In the genomic region with DNA sequence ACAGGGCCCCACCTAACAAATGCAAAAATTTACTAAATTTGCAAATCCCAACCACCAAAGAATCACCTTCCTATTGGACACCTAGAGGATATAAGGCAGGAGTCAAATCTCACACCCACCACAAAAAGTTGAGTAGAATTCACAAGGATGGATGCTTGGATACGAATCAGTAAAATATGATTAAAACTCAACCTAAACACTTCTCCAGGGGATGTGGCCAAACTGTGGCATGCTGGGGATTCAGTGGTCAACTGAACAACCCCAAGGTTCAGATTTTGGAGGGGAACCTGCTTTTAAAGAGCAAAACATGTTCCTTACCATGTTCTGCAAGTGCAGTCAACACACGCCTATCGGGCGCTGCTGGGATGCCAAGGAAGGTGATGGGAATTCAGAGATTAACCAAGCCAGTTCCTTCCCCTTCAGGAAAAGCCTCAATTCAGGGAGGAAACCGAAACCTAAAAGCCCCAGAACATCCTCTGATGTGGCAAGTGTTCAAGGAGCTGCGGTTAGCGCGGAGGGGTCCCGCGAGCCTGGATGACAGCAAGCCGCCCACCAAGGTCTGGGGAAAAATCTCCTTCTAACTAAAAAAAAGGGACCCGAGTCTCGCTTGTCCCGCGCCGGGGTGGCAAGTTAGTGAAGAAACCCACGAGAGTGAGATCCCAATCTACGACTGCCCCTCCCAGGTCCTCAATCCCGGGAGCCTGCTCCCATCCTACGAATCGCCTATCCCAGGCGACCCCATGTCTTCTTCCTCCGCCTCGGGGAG, we compare ENCODE assay signal across 8 cellular contexts. TPM values are rescaled to one million over a fixed set of nuclear protein-coding genes. Genes with fewer than 3 reads are reported as not detected.
A peak's percentile ranks its signal among the peaks of the same experiment; 100 is the strongest.
DNase-seq lines count a peak whose midpoint lies in the region; TF ChIP-seq lines count a peak whose summit lies in the region.

No MANE protein-coding gene starts in this region.

- H3K4me3 Mint-ChIP-seq in nephron progenitor cell, result peak overlapping the region; percentile 93

- TF ChIP-seq CTCF in fibroblast of lung (conservative IDR thresholded peaks at IDR 0.05 in 1 of 2, IDR thresholded peaks at IDR 0.05 in 1 of 2; ENCODE audit: low read depth in 1 of 2, low read length in 2 of 2), result peak in 1 of 2 donors; percentile 1
- TF ChIP-seq CTCF in nephron progenitor cell (IDR thresholded peaks at IDR 0.05), result no peak

- H3K27me3 Mint-ChIP-seq in nephron progenitor cell (ENCODE audit: low read depth, poor library complexity), result peaks cover 51% of the 10 kb centered on the region

- no peaks in the 10 kb centered on the region for H3K36me3 ChIP-seq in fibroblast of lung (ENCODE audit: control insufficient read depth, insufficient read depth, low read length)

- peaks cover 35% of the 10 kb centered on the region for H3K4me1 Mint-ChIP-seq in nephron progenitor cell

- H3K79me2 ChIP-seq in fibroblast of lung (ENCODE audit: control insufficient read depth, insufficient read depth, low read length), result no peaks in the 10 kb centered on the region

- H3K27me3 ChIP-seq in fibroblast of lung (ENCODE audit: control insufficient read depth, insufficient read depth, low read length), result no peaks in the 10 kb centered on the region

- H3K27ac Mint-ChIP-seq in nephron progenitor cell, result no peak overlapping the region

- H3K9me3 ChIP-seq in fibroblast of lung (ENCODE audit: control insufficient read depth, insufficient read depth, low read depth, low read length), result no peaks in the 10 kb centered on the region

- H3K4me3 ChIP-seq in fibroblast of lung (replicated peaks in 1 of 4; ENCODE audit: control extremely low read depth in 1 of 4, insufficient read depth in 1 of 4, low read depth in 3 of 4, low read length in 4 of 4), result peak overlapping the region; percentile 76 to 99 (median 84)

- H3K4me2 ChIP-seq in fibroblast of lung (ENCODE audit: extremely low read depth, insufficient read depth, low read length), result peak overlapping the region; percentile 81

- no peaks in the 10 kb centered on the region for H3K4me1 ChIP-seq in fibroblast of lung (ENCODE audit: control insufficient read depth, extremely low read depth, insufficient read depth, low read length)

- no peaks in the 10 kb centered on the region for H3K36me3 Mint-ChIP-seq in nephron progenitor cell (ENCODE audit: low read depth)

- H2AFZ ChIP-seq in fibroblast of lung (ENCODE audit: low read length), result peak overlapping the region; percentile 79

- peaks cover 3% of the 10 kb centered on the region for H3K9me3 Mint-ChIP-seq in nephron progenitor cell

- peak; percentile 33 for DNase-seq in activated CD4-positive, alpha-beta T cell treated with anti-CD3 and anti-CD28 coated beads for 1 hour
- DNase-seq in activated CD4-positive, alpha-beta T cell treated with anti-CD3 and anti-CD28 coated beads, Interleukin-2, amount 50 U/mL, for 4 hours, result no peak
- DNase-seq in KBM-7 (peak; percentile 53), fibroblast of lung (ENCODE audit: low read depth in 2 of 2) (peak; percentile 10 to 26), nephron progenitor cell (no peak), OCI-M2 (lab: John Stamatoyannopoulos, UW; ENCODE audit: unreplicated experiment) (no peak), NCI-H2196 (lab: John Stamatoyannopoulos, UW; ENCODE audit: unreplicated experiment) (no peak)
- peak; percentile 75 for DNase-seq in activated CD8-positive, alpha-beta memory T cell treated with anti-CD3 and anti-CD28 coated beads, Interleukin-2, amount 50 U/mL, for 48 hours

- H3K9ac ChIP-seq in fibroblast of lung (ENCODE audit: insufficient read depth, low read length), result peak overlapping the region; percentile 83

- in situ Hi-C loops in KBM-7 (cut with MboI; ENCODE audit: low pct_unique_long_range_greater_than_20kb, low sequenced_read_pairs), result no loop called here

- peak overlapping the region; percentile 76 for H3K27ac ChIP-seq in fibroblast of lung (ENCODE audit: insufficient read depth, low read length)

- no peaks in the 10 kb centered on the region for H4K20me1 ChIP-seq in fibroblast of lung (ENCODE audit: control insufficient read depth, extremely low read depth, insufficient read depth, low read length)

RNA-seq across cellular contexts. Expression of a gene that starts 0.9 kb away (rescaled TPM):
- total RNA-seq in fibroblast of lung, result 29.5 and 47.2 TPM in 2 replicates
- 25.9 and 34.2 TPM in 2 replicates for polyA plus RNA-seq in fibroblast of lung
- polyA plus RNA-seq in fibroblast of lung (2012), result 28.8 and 29.1 TPM in 2 replicates
- 21.9 and 23.0 TPM in 2 replicates for polyA minus RNA-seq in fibroblast of lung (ENCODE audit: low replicate concordance)

Comparison
In these comparisons a context has a peak if more than half of its experiments do, and no peak if none do; other contexts are left out.
1. DNase-seq: peak in activated CD4-positive, alpha-beta T cell treated with anti-CD3 and anti-CD28 coated beads for 1 hour (single experiment), KBM-7 (single experiment), activated CD8-positive, alpha-beta memory T cell treated with anti-CD3 and anti-CD28 coated beads, Interleukin-2, amount 50 U/mL, for 48 hours (single experiment) and fibroblast of lung (2 of 2); none in activated CD4-positive, alpha-beta T cell treated with anti-CD3 and anti-CD28 coated beads, Interleukin-2, amount 50 U/mL, for 4 hours (0 of 2), nephron progenitor cell (single experiment), OCI-M2 (single experiment) and NCI-H2196 (single experiment).